Comparison of ENCODE assay signal across 25 cellular contexts in genomic region chr6:162261598-162261997, GRCh38.
"Had no signal": no experiment of that assay in that cellular context is flagged by ENCODE, and none has a peak within 500 bp of the region (broad histone marks: within the 10 kb centered on the region; RNA-seq: fewer than 3 reads in every experiment).

No MANE protein-coding gene starts in this region.

- H3K27ac ChIP-seq: neural progenitor cell, pancreas, prostate gland, right atrium auricular region, sigmoid colon, suprapubic skin, testis, tibial artery, transverse colon, upper lobe of right lung, uterus had no signal

- H3K4me3 ChIP-seq: neural progenitor cell, pancreas, prostate gland, right atrium auricular region, sigmoid colon, suprapubic skin, testis, tibial artery, transverse colon, upper lobe of right lung, uterus had no signal

- ATAC-seq: naive thymus-derived CD4-positive, alpha-beta T cell; natural killer cell; pancreas; stimulated activated memory B cell treated with anti-CD40 and anti-IgM and Interleukin-4, amounts not matched to agents 10 μg/mL and 1 μg/mL and 100 μg/mL, for 72 hours; stimulated activated naive CD8-positive, alpha-beta T cell treated with anti-CD3 and anti-CD28 coated beads, Interleukin-15, amount 100 ng/mL, for 72 hours; stimulated activated naive CD8-positive, alpha-beta T cell treated with anti-CD3 and anti-CD28 coated beads, Interleukin-15, Interleukin-2, amounts not matched to agents 100 U/mL and 50 U/mL, for 24 hours; upper lobe of right lung had no signal

- H2AFZ ChIP-seq: neural progenitor cell had no signal

- DNase-seq: naive thymus-derived CD4-positive, alpha-beta T cell; natural killer cell; occipital lobe; pancreas; sigmoid colon; small intestine; stimulated activated CD4-positive, alpha-beta T cell treated with anti-CD3 and anti-CD28 coated beads, Interleukin-15, amount 100 ng/mL, for 24 hours; stimulated activated CD4-positive, alpha-beta T cell treated with anti-CD3 and anti-CD28 coated beads, Interleukin-2, amount 100 ng/mL, for 24 hours; stimulated activated CD4-positive, alpha-beta T cell treated with anti-CD3 and anti-CD28 coated beads, Interleukin-2, amount 100 ng/mL, for 48 hours; stimulated activated CD4-positive, alpha-beta T cell treated with anti-CD3 and anti-CD28 coated beads, Interleukin-4, amount 100 ng/mL, for 24 hours; stimulated activated CD8-positive, alpha-beta memory T cell treated with anti-CD3 and anti-CD28 coated beads, Interleukin-4, amount 100 ng/mL, for 48 hours; stimulated activated naive CD4-positive, alpha-beta T cell; stimulated activated naive CD8-positive, alpha-beta T cell treated with anti-CD3 and anti-CD28 coated beads, Interleukin-15, amount 100 ng/mL, for 72 hours; stimulated activated naive CD8-positive, alpha-beta T cell treated with anti-CD3 and anti-CD28 coated beads, Interleukin-15, Interleukin-2, amounts not matched to agents 100 U/mL and 50 U/mL, for 24 hours; substantia nigra; testis; tibial artery; transverse colon; upper lobe of right lung; uterus had no signal

- H3K36me3 ChIP-seq: neural progenitor cell, pancreas, prostate gland, right atrium auricular region, sigmoid colon, suprapubic skin, tibial artery, transverse colon, upper lobe of right lung, uterus had no signal

- FAIRE-seq: pancreas, small intestine had no signal

- H3K4me2 ChIP-seq: neural progenitor cell had no signal

- H3K9ac ChIP-seq: neural progenitor cell had no signal

- H3K9me3 ChIP-seq: pancreas, prostate gland, right atrium auricular region, sigmoid colon, suprapubic skin, testis, tibial artery, transverse colon, upper lobe of right lung, uterus had no signal

- H3K27me3 ChIP-seq: neural progenitor cell, pancreas, right atrium auricular region, sigmoid colon, suprapubic skin, testis, tibial artery, transverse colon, upper lobe of right lung, uterus had no signal

- H3K4me1 ChIP-seq: pancreas, prostate gland, right atrium auricular region, sigmoid colon, suprapubic skin, testis, tibial artery, transverse colon, upper lobe of right lung, uterus had no signal
